Comparison of ENCODE assay signal across 14 cellular contexts in the genomic region with DNA sequence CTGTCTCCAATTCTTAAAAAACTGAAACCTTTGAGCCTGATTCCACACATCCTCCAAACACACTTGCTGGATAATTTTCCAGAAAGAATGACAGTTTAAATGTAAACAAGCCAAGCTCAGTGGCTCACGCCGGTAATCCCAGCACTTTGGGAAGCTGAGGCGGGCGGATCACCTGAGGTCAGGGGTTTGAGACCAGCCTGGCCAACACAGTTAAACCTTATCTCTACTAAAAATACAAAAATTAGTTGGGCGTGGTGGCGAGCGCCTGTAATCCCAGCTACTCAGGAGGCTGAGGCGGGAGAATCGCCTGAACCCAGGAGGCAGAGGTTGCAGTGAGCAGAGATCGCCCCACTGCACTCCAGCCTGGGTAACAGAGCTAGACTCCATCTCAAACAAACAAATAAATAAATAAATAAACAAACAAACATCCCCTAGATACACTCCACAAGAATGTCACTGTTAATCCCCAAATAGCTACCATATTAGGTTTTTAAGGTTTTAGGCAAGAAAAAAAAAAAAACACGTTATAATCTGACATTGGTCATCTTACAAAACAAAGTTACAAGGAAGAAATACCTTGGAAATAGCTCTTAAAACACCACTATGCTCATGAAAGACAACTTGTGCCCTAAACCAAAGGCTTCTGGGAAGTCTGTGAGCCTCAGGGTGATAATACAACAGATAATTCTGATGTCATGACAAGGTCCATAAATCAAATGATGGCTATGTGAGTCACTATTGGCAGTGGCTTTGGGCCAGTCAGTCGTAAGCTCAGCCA. TPM values are rescaled to one million over a fixed set of nuclear protein-coding genes. Genes with fewer than 3 reads are reported as not detected.
A peak's percentile ranks its signal among the peaks of the same experiment; 100 is the strongest.
DNase-seq lines count a peak whose midpoint lies in the region; ATAC-seq and TF ChIP-seq lines count a peak whose summit lies in the region.
"Had no signal": no experiment of that assay in that cellular context is flagged by ENCODE, and none has a peak within 500 bp of the region (broad histone marks: within the 10 kb centered on the region; RNA-seq: fewer than 3 reads in every experiment).

No MANE protein-coding gene starts in this region.

- H3K9me3 ChIP-seq in CD4-positive, alpha-beta T cell (ENCODE audit: control insufficient read depth, low read length), result no peaks in the 10 kb centered on the region
- H3K9me3 ChIP-seq: spleen had no signal

- H3K27me3 ChIP-seq in CD4-positive, alpha-beta T cell (ENCODE audit: control insufficient read depth, insufficient read depth, low read length), result no peaks in the 10 kb centered on the region
- H3K27me3 ChIP-seq: spleen had no signal

- H3K27ac ChIP-seq in CD4-positive, alpha-beta T cell (ENCODE audit: low read depth, low read length), result no peak overlapping the region
- H3K27ac ChIP-seq: spleen had no signal

- no peaks in the 10 kb centered on the region for H3K27me3 Mint-ChIP-seq in CD4-positive, alpha-beta T cell
- no peaks in the 10 kb centered on the region for H3K27me3 Mint-ChIP-seq in activated CD4-positive, alpha-beta memory T cell treated with anti-CD3 and anti-CD28 coated beads, Interleukin-2, amount 10 ng/mL, durations not matched to agents 7 days and 5 days
- H3K27me3 Mint-ChIP-seq: stimulated activated naive CD8-positive, alpha-beta T cell treated with anti-CD3 and anti-CD28 coated beads, Interleukin-15, Interleukin-2, amounts not matched to agents 100 ng/mL and 50 ng/mL, for 24 hours had no signal

- H3K4me3 Mint-ChIP-seq in CD4-positive, alpha-beta T cell, result peak overlapping the region; percentile 18
- no peak overlapping the region for H3K4me3 Mint-ChIP-seq in activated CD4-positive, alpha-beta memory T cell treated with anti-CD3 and anti-CD28 coated beads, Interleukin-2, amount 10 ng/mL, durations not matched to agents 7 days and 5 days
- H3K4me3 Mint-ChIP-seq: stimulated activated naive CD8-positive, alpha-beta T cell treated with anti-CD3 and anti-CD28 coated beads, Interleukin-15, Interleukin-2, amounts not matched to agents 100 ng/mL and 50 ng/mL, for 24 hours had no signal

- peaks cover 11% of the 10 kb centered on the region for H3K36me3 Mint-ChIP-seq in CD4-positive, alpha-beta T cell (ENCODE audit: low read depth)
- peaks cover 15% of the 10 kb centered on the region for H3K36me3 Mint-ChIP-seq in activated CD4-positive, alpha-beta memory T cell treated with anti-CD3 and anti-CD28 coated beads, Interleukin-2, amount 10 ng/mL, durations not matched to agents 7 days and 5 days (ENCODE audit: low read depth)

- no peaks in the 10 kb centered on the region for H3K9me3 Mint-ChIP-seq in CD4-positive, alpha-beta T cell
- no peaks in the 10 kb centered on the region for H3K9me3 Mint-ChIP-seq in activated CD4-positive, alpha-beta memory T cell treated with anti-CD3 and anti-CD28 coated beads, Interleukin-2, amount 10 ng/mL, durations not matched to agents 7 days and 5 days
- H3K9me3 Mint-ChIP-seq: stimulated activated naive CD8-positive, alpha-beta T cell treated with anti-CD3 and anti-CD28 coated beads, Interleukin-15, Interleukin-2, amounts not matched to agents 100 ng/mL and 50 ng/mL, for 24 hours had no signal

- CTCF ChIA-PET in CD4-positive, alpha-beta T cell (lab: Charles Lee), result no interaction called here
- CTCF ChIA-PET in activated CD4-positive, alpha-beta memory T cell treated with anti-CD3 and anti-CD28 coated beads, Interleukin-2, amount 10 ng/mL, durations not matched to agents 7 days and 5 days (lab: Charles Lee), result no interaction called here

- no peak for TF ChIP-seq CTCF in CD4-positive, alpha-beta T cell (IDR thresholded peaks at IDR 0.05)

- DNase-seq in CD4-positive, alpha-beta T cell, result no peak
- DNase-seq in HT-29 (ENCODE audit: low spot score) (peak; percentile 76), amniotic epithelial cell (ENCODE audit: low read depth) (peak; percentile 70), left colon (no peak), NOMO-1 (lab: John Stamatoyannopoulos, UW; ENCODE audit: unreplicated experiment in 2 of 2) (no peak), DMS79 (lab: John Stamatoyannopoulos, UW) (no peak), G401 (ENCODE audit: low spot score) (no peak)
- no peak for DNase-seq in activated CD4-positive, alpha-beta memory T cell treated with anti-CD3 and anti-CD28 coated beads, Interleukin-2, amount 10 ng/mL, durations not matched to agents 7 days and 5 days
- DNase-seq: activated T-cell treated with anti-CD3 and anti-CD28 coated beads for 4 hours; central memory CD4-positive, alpha-beta T cell; GF-D8; spleen; T-helper 1 cell had no signal

- POLR2A ChIA-PET in CD4-positive, alpha-beta T cell (lab: Charles Lee), result interaction anchor here (1.1 to 1.9 kb wide), 2 partner anchors 10 to 13 kb away, joined by 5 to 10 read pairs; a partner anchor contains a TSS
- POLR2A ChIA-PET in activated CD4-positive, alpha-beta memory T cell treated with anti-CD3 and anti-CD28 coated beads, Interleukin-2, amount 10 ng/mL, durations not matched to agents 7 days and 5 days (lab: Charles Lee), result interaction anchor here (0.5 to 1.9 kb wide), 3 partner anchors 9 to 309 kb away, joined by 3 to 5 read pairs (median 3); no protein-coding TSS in a partner anchor

- in situ Hi-C loops in G401 (cut with HindIII; ENCODE audit: low sequenced_read_pairs), result no loop called here

- peaks cover 66% of the 10 kb centered on the region for H3K4me1 Mint-ChIP-seq in CD4-positive, alpha-beta T cell (ENCODE audit: low read depth)
- H3K4me1 Mint-ChIP-seq in activated CD4-positive, alpha-beta memory T cell treated with anti-CD3 and anti-CD28 coated beads, Interleukin-2, amount 10 ng/mL, durations not matched to agents 7 days and 5 days, result peaks cover 23% of the 10 kb centered on the region

- no peak for ATAC-seq in CD4-positive, alpha-beta T cell (ENCODE audit: poor library complexity)
- ATAC-seq in left colon, result peak; percentile 70

- H3K27ac Mint-ChIP-seq in CD4-positive, alpha-beta T cell, result no peak overlapping the region
- no peak overlapping the region for H3K27ac Mint-ChIP-seq in activated CD4-positive, alpha-beta memory T cell treated with anti-CD3 and anti-CD28 coated beads, Interleukin-2, amount 10 ng/mL, durations not matched to agents 7 days and 5 days
- H3K27ac Mint-ChIP-seq: stimulated activated naive CD8-positive, alpha-beta T cell treated with anti-CD3 and anti-CD28 coated beads, Interleukin-15, Interleukin-2, amounts not matched to agents 100 ng/mL and 50 ng/mL, for 24 hours had no signal

- intact Hi-C loops in CD4-positive, alpha-beta T cell (cut with DNase I, micrococcal nuclease), result no loop called here
- intact Hi-C loops in left colon (cut with DNase I, micrococcal nuclease), result no loop called here

RNA-seq across cellular contexts. Expression of a gene that starts 13.2 kb away (rescaled TPM):
- 10 to 100 TPM; 71.0 to 78.3 TPM for total RNA-seq in CD4-positive, alpha-beta T cell
- 12.4 and 14.6 TPM in 2 replicates for total RNA-seq in HT-29 (2014; rRNA removed; shearing (Covaris generic))
- total RNA-seq in left colon, result 10 to 100 TPM; 30.5 to 32.1 TPM
- total RNA-seq in activated CD4-positive, alpha-beta memory T cell treated with anti-CD3 and anti-CD28 coated beads, Interleukin-2, amount 10 ng/mL, durations not matched to agents 7 days and 5 days, result 10 to 100 TPM; 57.6 to 61.7 TPM
- 0.03 TPM in 1 of 2 replicates, not detected in the other for total RNA-seq in G401 (2014; rRNA removed; shearing (Covaris generic))

Comparison
In these comparisons a context has a peak if more than half of its experiments do, and no peak if none do; other contexts are left out.
1. DNase-seq: peak in HT-29 (single experiment) and amniotic epithelial cell (single experiment); none in CD4-positive, alpha-beta T cell (0 of 10), left colon (0 of 2), NOMO-1 (0 of 2), activated CD4-positive, alpha-beta memory T cell treated with anti-CD3 and anti-CD28 coated beads, Interleukin-2, amount 10 ng/mL, durations not matched to agents 7 days and 5 days (single experiment), DMS79 (single experiment) and G401 (single experiment).
2. RNA of a gene that starts 13.2 kb away (total RNA-seq): 71.0 to 78.3 TPM in CD4-positive, alpha-beta T cell, 57.6 to 61.7 TPM in activated CD4-positive, alpha-beta memory T cell treated with anti-CD3 and anti-CD28 coated beads, Interleukin-2, amount 10 ng/mL, durations not matched to agents 7 days and 5 days, 30.5 to 32.1 TPM in left colon and 12.4 to 14.6 TPM in HT-29; 0.03 TPM in G401; every median in the first group is over 10 times any median in the second.